Comparison of ENCODE assay signal across 24 cellular contexts in the genomic region with DNA sequence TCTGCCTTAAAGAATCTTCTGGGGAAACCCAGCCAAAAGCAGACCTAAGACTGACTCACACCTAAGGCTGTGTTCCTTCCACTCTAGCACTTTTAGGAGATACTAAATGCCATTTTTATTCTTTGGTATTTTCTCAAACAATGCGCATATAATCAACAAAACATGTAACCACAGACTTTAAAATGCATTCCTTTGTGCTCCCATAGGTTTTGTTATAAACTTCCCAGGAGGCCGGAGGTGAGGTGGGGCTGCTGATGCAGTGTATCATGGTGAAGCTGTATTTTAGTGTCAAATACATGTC.
DNase-seq lines count a peak whose midpoint lies in the region; ATAC-seq, FAIRE-seq and TF ChIP-seq lines count a peak whose summit lies in the region.
"Had no signal": no experiment of that assay in that cellular context is flagged by ENCODE, and none has a peak within 500 bp of the region (broad histone marks: within the 10 kb centered on the region; RNA-seq: fewer than 3 reads in every experiment).

No MANE protein-coding gene starts in this region.

- no peak overlapping the region for H3K9ac ChIP-seq in astrocyte (ENCODE audit: low read length)

- H3K4me2 ChIP-seq in astrocyte (ENCODE audit: low read length) = peak overlapping the region; percentile 18

- H3K36me3 Mint-ChIP-seq in astrocyte (ENCODE audit: low read depth, unreplicated experiment) = no peaks in the 10 kb centered on the region
- H3K36me3 Mint-ChIP-seq: CD8-positive, alpha-beta T cell had no signal

- ATAC-seq in GM21737 (IDR thresholded peaks at IDR 0.05; ENCODE audit: unreplicated experiment) = no peak
- ATAC-seq: CD8-positive, alpha-beta T cell; HepG2; K562 had no signal

- H3K9me3 Mint-ChIP-seq in astrocyte (ENCODE audit: unreplicated experiment) = peaks cover 6% of the 10 kb centered on the region
- H3K9me3 Mint-ChIP-seq: CD8-positive, alpha-beta T cell had no signal

- no peaks in the 10 kb centered on the region for H4K20me1 ChIP-seq in astrocyte (ENCODE audit: insufficient read depth, low read length)

- H3K27me3 Mint-ChIP-seq in astrocyte (ENCODE audit: low read depth, unreplicated experiment) = no peaks in the 10 kb centered on the region

- no peak overlapping the region for H2AFZ ChIP-seq in astrocyte (ENCODE audit: low read depth, low read length)

- no peak for TF ChIP-seq CTCF in astrocyte (IDR thresholded peaks at IDR 0.05; ENCODE audit: insufficient read depth, low read depth, low read length)
- no peak for TF ChIP-seq CTCF in fibroblast of mammary gland (conservative IDR thresholded peaks at IDR 0.05; ENCODE audit: control insufficient read depth, insufficient read depth, low read depth, low read length)

- no peak overlapping the region for H3K27ac Mint-ChIP-seq in astrocyte (ENCODE audit: unreplicated experiment)
- H3K27ac Mint-ChIP-seq: CD8-positive, alpha-beta T cell had no signal

- peaks cover 12% of the 10 kb centered on the region for H3K4me1 Mint-ChIP-seq in astrocyte (ENCODE audit: low read depth, unreplicated experiment)

- no peaks in the 10 kb centered on the region for H3K36me3 ChIP-seq in astrocyte (ENCODE audit: insufficient read depth, low read length)

- no peaks in the 10 kb centered on the region for H3K79me2 ChIP-seq in astrocyte (ENCODE audit: insufficient read depth, low read length)

- DNase-seq in A172 (ENCODE audit: low spot score) = peak; percentile 75
- DNase-seq in HT1080 (ENCODE audit: low read depth) = peak; percentile 37
- DNase-seq in astrocyte (ENCODE audit: low read depth) = peak; percentile 38
- peak; percentile 14 for DNase-seq in fibroblast of mammary gland (ENCODE audit: low read depth)
- DNase-seq in NCI-H2227 treated with DMSO at 0.1 percent for 48 hours (lab: John Stamatoyannopoulos, UW) = no peak
- no peak for DNase-seq in NCI-H524 (lab: John Stamatoyannopoulos, UW)
- no peak for DNase-seq in T-helper 9 cell
- DNase-seq: ACHN; CD8-positive, alpha-beta T cell; COR-L47; DMS153; DMS79 treated with DMSO at 0.1 percent for 48 hours; EL; HCEC 1CT had no signal

- H3K4me3 ChIP-seq in astrocyte (ENCODE audit: insufficient read depth, low read depth, low read length) (no peak overlapping the region), fibroblast of mammary gland (ENCODE audit: control insufficient read depth, low read depth, low read length) (no peak overlapping the region)
- H3K4me3 ChIP-seq: K562 had no signal

- no peaks in the 10 kb centered on the region for H3K9me3 ChIP-seq in astrocyte (ENCODE audit: insufficient read depth, low read depth, low read length)

- H3K27me3 ChIP-seq in astrocyte (ENCODE audit: insufficient read depth, low read length) = no peaks in the 10 kb centered on the region

- no peak overlapping the region for H3K27ac ChIP-seq in astrocyte (ENCODE audit: low read depth, low read length)
- H3K27ac ChIP-seq: 22Rv1 had no signal

- no peak for FAIRE-seq in astrocyte (lab: Jason Lieb, UNC)
- FAIRE-seq: D721Med, G401.6, GM12892, GM19239, HepG2, HTR-8/SVneo, K562 had no signal

- no peak overlapping the region for H3K4me3 Mint-ChIP-seq in astrocyte (ENCODE audit: unreplicated experiment)
- H3K4me3 Mint-ChIP-seq: CD14-positive monocyte; CD8-positive, alpha-beta T cell had no signal

- peaks cover 4% of the 10 kb centered on the region for H3K4me1 ChIP-seq in astrocyte (ENCODE audit: insufficient read depth, low read length)

Comparison
In these comparisons a context has a peak if more than half of its experiments do, and no peak if none do; other contexts are left out.
1. DNase-seq: peak in A172 (single experiment), HT1080 (single experiment), astrocyte (single experiment) and fibroblast of mammary gland (single experiment); none in NCI-H2227 treated with DMSO at 0.1 percent for 48 hours (single experiment), NCI-H524 (0 of 2) and T-helper 9 cell (single experiment).